In the genomic region with DNA sequence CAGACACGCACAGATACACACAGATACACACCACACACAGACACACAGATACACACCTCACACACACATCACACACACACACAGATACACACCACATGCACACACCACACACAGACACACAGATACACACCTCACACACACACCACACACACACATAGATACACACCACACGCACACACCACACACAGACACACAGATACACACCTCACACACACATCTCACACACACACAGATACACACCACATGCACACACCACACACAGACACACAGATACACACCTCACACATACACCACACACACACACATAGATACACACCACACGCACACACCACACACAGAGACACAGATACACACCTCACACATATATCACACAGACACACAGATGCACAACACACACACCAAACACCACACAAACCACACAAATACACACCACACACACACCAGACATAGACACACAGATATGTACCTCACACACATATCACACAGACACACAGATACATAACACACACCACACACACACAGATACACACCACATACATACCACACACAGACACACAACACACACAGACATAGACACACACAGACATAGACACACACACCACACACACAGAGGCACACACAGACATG, we compare ENCODE assay signal across 1 cellular context.
TF ChIP-seq lines count a peak whose summit lies in the region.

No MANE protein-coding gene starts in this region.

TF ChIP-seq in HEK293, 187 proteins besides CTCF, POLR2A, EP300 and RAD21 (continued from another document):
- TF ChIP-seq ZNF518A (tag by site-specific recombination; conservative IDR thresholded peaks at IDR 0.05; ENCODE audit: low read depth) (no peak), GLIS1 (tag by site-specific recombination; IDR thresholded peaks at IDR 0.05) (peak; percentile 33; the same call in 1 of the 2 replicates), ZNF48 (tag by site-specific recombination; IDR thresholded peaks at IDR 0.05) (no peak), ZNF785 (tag by site-specific recombination; IDR thresholded peaks at IDR 0.05) (no peak; the same call in 1 of the 2 replicates), ZNF426 (tag by site-specific recombination; IDR thresholded peaks at IDR 0.05) (no peak), ZNF248 (tag by site-specific recombination; IDR thresholded peaks at IDR 0.05) (no peak; the same call in 1 of the 2 replicates), ZNF701 (tag by site-specific recombination; IDR thresholded peaks at IDR 0.05) (no peak)
- TF ChIP-seq, protein P1, sequence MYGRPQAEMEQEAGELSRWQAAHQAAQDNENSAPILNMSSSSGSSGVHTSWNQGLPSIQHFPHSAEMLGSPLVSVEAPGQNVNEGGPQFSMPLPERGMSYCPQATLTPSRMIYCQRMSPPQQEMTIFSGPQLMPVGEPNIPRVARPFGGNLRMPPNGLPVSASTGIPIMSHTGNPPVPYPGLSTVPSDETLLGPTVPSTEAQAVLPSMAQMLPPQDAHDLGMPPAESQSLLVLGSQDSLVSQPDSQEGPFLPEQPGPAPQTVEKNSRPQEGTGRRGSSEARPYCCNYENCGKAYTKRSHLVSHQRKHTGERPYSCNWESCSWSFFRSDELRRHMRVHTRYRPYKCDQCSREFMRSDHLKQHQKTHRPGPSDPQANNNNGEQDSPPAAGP (tag by site-specific recombination; IDR thresholded peaks at IDR 0.05): no peak
